ENCODE assay signal across 19 cellular contexts in the genomic region with DNA sequence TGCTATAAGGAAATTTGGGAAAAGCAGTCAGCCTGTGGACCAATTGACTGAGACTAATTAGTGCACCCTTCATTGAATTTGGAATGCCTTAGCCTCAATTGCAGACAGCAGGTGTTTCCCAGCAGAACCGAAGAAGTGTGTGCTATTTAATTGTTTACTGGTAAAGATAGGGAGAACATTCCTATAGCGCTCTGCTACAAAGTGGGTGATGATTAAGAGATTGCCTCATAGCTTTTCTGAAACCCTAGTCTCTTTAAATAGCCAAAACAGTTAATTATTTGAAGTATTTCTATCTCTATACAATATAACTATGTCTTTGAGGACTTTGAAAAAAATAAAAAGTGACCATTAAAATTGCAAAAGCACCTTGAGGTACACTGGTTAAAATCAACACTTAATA.
"Had no signal": no experiment of that assay in that cellular context is flagged by ENCODE, and none has a peak within 500 bp of the region (broad histone marks: within the 10 kb centered on the region; RNA-seq: fewer than 3 reads in every experiment).

No MANE protein-coding gene starts in this region.

- H3K4me1 Mint-ChIP-seq: endodermal cell; naive thymus-derived CD8-positive, alpha-beta T cell; stimulated activated naive B cell treated with anti-CD40 and anti-IgM and Interleukin-4, amounts not matched to agents 10 μg/mL and 1 μg/mL and 100 μg/mL, for 72 hours; stimulated activated naive CD8-positive, alpha-beta T cell treated with anti-CD3 and anti-CD28 coated beads, Interleukin-15, amount 100 ng/mL, for 72 hours had no signal

- H3K36me3 Mint-ChIP-seq: naive thymus-derived CD8-positive, alpha-beta T cell; stimulated activated naive B cell treated with anti-CD40 and anti-IgM and Interleukin-4, amounts not matched to agents 10 μg/mL and 1 μg/mL and 100 μg/mL, for 72 hours had no signal

- H3K27ac Mint-ChIP-seq: endodermal cell; naive thymus-derived CD8-positive, alpha-beta T cell; stimulated activated naive B cell treated with anti-CD40 and anti-IgM and Interleukin-4, amounts not matched to agents 10 μg/mL and 1 μg/mL and 100 μg/mL, for 72 hours; stimulated activated naive CD8-positive, alpha-beta T cell treated with anti-CD3 and anti-CD28 coated beads, Interleukin-15, amount 100 ng/mL, for 72 hours had no signal

- H3K4me3 Mint-ChIP-seq: endodermal cell; naive thymus-derived CD8-positive, alpha-beta T cell; stimulated activated naive B cell treated with anti-CD40 and anti-IgM and Interleukin-4, amounts not matched to agents 10 μg/mL and 1 μg/mL and 100 μg/mL, for 72 hours; stimulated activated naive CD8-positive, alpha-beta T cell treated with anti-CD3 and anti-CD28 coated beads, Interleukin-15, amount 100 ng/mL, for 72 hours had no signal

- H3K27me3 Mint-ChIP-seq: naive thymus-derived CD8-positive, alpha-beta T cell; stimulated activated naive B cell treated with anti-CD40 and anti-IgM and Interleukin-4, amounts not matched to agents 10 μg/mL and 1 μg/mL and 100 μg/mL, for 72 hours; stimulated activated naive CD8-positive, alpha-beta T cell treated with anti-CD3 and anti-CD28 coated beads, Interleukin-15, amount 100 ng/mL, for 72 hours had no signal

- DNase-seq: effector CD4-positive, alpha-beta T cell; endodermal cell; erythroblast; foreskin melanocyte; heart left ventricle; hippocampal formation; kidney glomerular epithelial cell; mammary epithelial cell; mucosa of descending colon; naive thymus-derived CD8-positive, alpha-beta T cell; nucleus accumbens; psoas muscle; sigmoid colon; stimulated activated CD4-positive, alpha-beta T cell treated with anti-CD3 and anti-CD28 coated beads, Interleukin-2, amount 100 ng/mL, for 24 hours; stimulated activated CD4-positive, alpha-beta T cell treated with anti-CD3 and anti-CD28 coated beads, Interleukin-4, amount 100 ng/mL, for 4 hours; stimulated activated naive B cell treated with anti-CD40 and anti-IgM and Interleukin-4, amounts not matched to agents 10 μg/mL and 1 μg/mL and 100 μg/mL, for 72 hours; stimulated activated naive CD8-positive, alpha-beta T cell treated with anti-CD3 and anti-CD28 coated beads, Interleukin-15, amount 100 ng/mL, for 72 hours; testis; upper lobe of right lung had no signal

- H3K9me3 Mint-ChIP-seq: endodermal cell; stimulated activated naive CD8-positive, alpha-beta T cell treated with anti-CD3 and anti-CD28 coated beads, Interleukin-15, amount 100 ng/mL, for 72 hours had no signal
